1 cellular context compared by ENCODE assay signal in genomic region chr7:115910541-115911164, GRCh38.
A peak's percentile ranks its signal among the peaks of the same experiment; 100 is the strongest.
TF ChIP-seq lines count a peak whose summit lies in the region.

No MANE protein-coding gene starts in this region.

TF ChIP-seq in HepG2, 621 proteins besides CTCF, POLR2A, EP300 and RAD21 (continued from another document):
- TF ChIP-seq PRDM15 (CRISPR knock-in tag; IDR thresholded peaks at IDR 0.05) (no peak), SRF (IDR thresholded peaks at IDR 0.05; ENCODE audit: low read depth, low read length) (0 out of 2 replicates have a peak, but pooled peaks have one; percentile 25)
